3 cellular contexts compared by ENCODE assay signal in genomic region chr9:91147079-91147708, GRCh38.
TF ChIP-seq lines count a peak whose summit lies in the region.

No MANE protein-coding gene starts in this region.

TF ChIP-seq in GM23338, 12 proteins besides CTCF, POLR2A, EP300 and RAD21 (continues in another document):
- TF ChIP-seq EZH2phosphoT487 (IDR thresholded peaks at IDR 0.05; ENCODE audit: unreplicated experiment) = no peak
- TF ChIP-seq CREB1 (CRISPR knock-in tag; IDR thresholded peaks at IDR 0.05; ENCODE audit: low read depth) = no peak
- TF ChIP-seq STAT1 (IDR thresholded peaks at IDR 0.05; ENCODE audit: unreplicated experiment) = no peak
- no peak for TF ChIP-seq EZH2 (IDR thresholded peaks at IDR 0.05; ENCODE audit: low read depth, unreplicated experiment)
- TF ChIP-seq REST (IDR thresholded peaks at IDR 0.05; ENCODE audit: unreplicated experiment) = no peak

TF ChIP-seq in H1, 55 proteins besides CTCF, POLR2A, EP300 and RAD21:
- TF ChIP-seq KDM5A (IDR thresholded peaks at IDR 0.05; ENCODE audit: low read length) (no peak), CHD2 (IDR thresholded peaks at IDR 0.05; ENCODE audit: low read length) (no peak), ZNF274 (IDR thresholded peaks at IDR 0.05; ENCODE audit: borderline replicate concordance, extremely low read depth, low read length) (no peak), RNF2 (IDR thresholded peaks at IDR 0.05; ENCODE audit: borderline replicate concordance, low read depth, low read length, missing control alignments, poor library complexity, severe bottlenecking) (no peak), NRF1 (IDR thresholded peaks at IDR 0.05; ENCODE audit: low read depth, low read length) (no peak), SAP30 (IDR thresholded peaks at IDR 0.05; ENCODE audit: insufficient read depth, insufficient replicate concordance, low read length) (no peak), SIRT6 (IDR thresholded peaks at IDR 0.05; ENCODE audit: low read length) (no peak), JUN (IDR thresholded peaks at IDR 0.05; ENCODE audit: low read depth, low read length) (no peak), CEBPB (IDR thresholded peaks at IDR 0.05; ENCODE audit: low read depth, low read length) (no peak), TCF12 (IDR thresholded peaks at IDR 0.05; ENCODE audit: low read depth, low read length) (no peak)

TF ChIP-seq in SK-N-SH, 30 proteins besides CTCF, POLR2A, EP300 and RAD21:
- TF ChIP-seq MEF2A (IDR thresholded peaks at IDR 0.05; ENCODE audit: borderline replicate concordance, low read depth) (no peak), POLR2AphosphoS5 (IDR thresholded peaks at IDR 0.05; ENCODE audit: low read depth, low read length) (no peak), NFIC (IDR thresholded peaks at IDR 0.05; ENCODE audit: borderline replicate concordance) (no peak), GATA2 (CRISPR knock-in tag; IDR thresholded peaks at IDR 0.05) (no peak), TCF12 (IDR thresholded peaks at IDR 0.05) (no peak), GABPA (IDR thresholded peaks at IDR 0.05; ENCODE audit: low read depth) (no peak), EZH2phosphoT487 (IDR thresholded peaks at IDR 0.05; ENCODE audit: borderline replicate concordance, low read depth) (no peak), USF1 (IDR thresholded peaks at IDR 0.05; ENCODE audit: borderline replicate concordance, low read depth) (no peak), CHD2 (IDR thresholded peaks at IDR 0.05; ENCODE audit: low read length, partially characterized antibody) (no peak), TEAD4 (IDR thresholded peaks at IDR 0.05; ENCODE audit: borderline replicate concordance, insufficient read depth) (no peak), SIN3A (IDR thresholded peaks at IDR 0.05; ENCODE audit: borderline replicate concordance, low read depth, low read length) (no peak), RFX5 (IDR thresholded peaks at IDR 0.05; ENCODE audit: low read length) (no peak), FOXJ3 (CRISPR knock-in tag; IDR thresholded peaks at IDR 0.05) (no peak), MXI1 (IDR thresholded peaks at IDR 0.05; ENCODE audit: low read depth, low read length) (no peak), FOSL2 (IDR thresholded peaks at IDR 0.05; ENCODE audit: borderline replicate concordance, low read depth) (no peak), FOXM1 (IDR thresholded peaks at IDR 0.05; ENCODE audit: low read depth) (no peak), PBX3 (IDR thresholded peaks at IDR 0.05) (no peak), TAF1 (IDR thresholded peaks at IDR 0.05; ENCODE audit: borderline replicate concordance, low read depth, low read length) (no peak)
- TF ChIP-seq, protein P1, sequence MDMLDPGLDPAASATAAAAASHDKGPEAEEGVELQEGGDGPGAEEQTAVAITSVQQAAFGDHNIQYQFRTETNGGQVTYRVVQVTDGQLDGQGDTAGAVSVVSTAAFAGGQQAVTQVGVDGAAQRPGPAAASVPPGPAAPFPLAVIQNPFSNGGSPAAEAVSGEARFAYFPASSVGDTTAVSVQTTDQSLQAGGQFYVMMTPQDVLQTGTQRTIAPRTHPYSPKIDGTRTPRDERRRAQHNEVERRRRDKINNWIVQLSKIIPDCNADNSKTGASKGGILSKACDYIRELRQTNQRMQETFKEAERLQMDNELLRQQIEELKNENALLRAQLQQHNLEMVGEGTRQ (IDR thresholded peaks at IDR 0.05; ENCODE audit: borderline replicate concordance, low read depth, low read length) = no peak
- TF ChIP-seq, protein P2, sequence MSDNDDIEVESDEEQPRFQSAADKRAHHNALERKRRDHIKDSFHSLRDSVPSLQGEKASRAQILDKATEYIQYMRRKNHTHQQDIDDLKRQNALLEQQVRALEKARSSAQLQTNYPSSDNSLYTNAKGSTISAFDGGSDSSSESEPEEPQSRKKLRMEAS (IDR thresholded peaks at IDR 0.05; ENCODE audit: low read depth) = no peak
